In genomic region chr17:19880393-19880792, GRCh38 we compare ENCODE assay signal across 2 cellular contexts.
A peak's percentile ranks its signal among the peaks of the same experiment; 100 is the strongest.
TF ChIP-seq lines count a peak whose summit lies in the region.

No MANE protein-coding gene starts in this region.

TF ChIP-seq in HepG2, 621 proteins besides CTCF, POLR2A, EP300 and RAD21:
- TF ChIP-seq MAFK (conservative IDR thresholded peaks at IDR 0.05 in 1 of 2, IDR thresholded peaks at IDR 0.05 in 1 of 2; ENCODE audit: low read length in 2 of 2) (peak; percentile 56 to 79; a peak in 3 of 4 replicates), ZMAT3 (CRISPR knock-in tag; conservative IDR thresholded peaks at IDR 0.05) (no peak), MAFF (IDR thresholded peaks at IDR 0.05; ENCODE audit: low read depth, low read length) (peak; percentile 60), NFKB2 (CRISPR knock-in tag; IDR thresholded peaks at IDR 0.05; ENCODE audit: borderline replicate concordance) (no peak)

TF ChIP-seq in K562, 482 proteins besides CTCF, POLR2A, EP300 and RAD21:
- TF ChIP-seq ZBTB43 (CRISPR knock-in tag; IDR thresholded peaks at IDR 0.05) (no peak), C11orf30 (IDR thresholded peaks at IDR 0.05; ENCODE audit: low read depth) (peak; percentile 34; the same call in 1 of the 2 replicates), ZNF316 (IDR thresholded peaks at IDR 0.05) (peak; percentile 67), ATF3 (IDR thresholded peaks at IDR 0.05) (no peak), ATF3 (CRISPR knock-in tag; conservative IDR thresholded peaks at IDR 0.05) (no peak)
